In genomic region chr1:56360021-56360420, GRCh38 we compare ENCODE assay signal across 24 cellular contexts.
"Had no signal": no experiment of that assay in that cellular context is flagged by ENCODE, and none has a peak within 500 bp of the region (broad histone marks: within the 10 kb centered on the region; RNA-seq: fewer than 3 reads in every experiment).

No MANE protein-coding gene starts in this region.

- H3K9me3 Mint-ChIP-seq: activated B cell treated with CpG ODN at 0.5 μM for 24 hours; activated CD4-positive, alpha-beta memory T cell treated with anti-CD3 and anti-CD28 coated beads for 36 hours; activated naive CD8-positive, alpha-beta T cell treated with anti-CD3 and anti-CD28 coated beads for 36 hours; activated T-helper 1 cell treated with anti-CD3 and anti-CD28 coated beads, Interleukin-12 subunit alpha, Interleukin-12 subunit beta, Interleukin-2, Interleukin-4 antibody, amounts not matched to agents 30 ng/mL and 10 ng/mL and 1 ng/mL, durations not matched to agents 14 hours and 24 hours and 36 hours; dendritic cell treated with granulocyte-macrophage colony-stimulating factor and Interleukin-4, amounts not matched to agents 40 ng/mL and 50 ng/mL, for 4 days; mesothelial cell of epicardium; nephron had no signal

- H3K27ac ChIP-seq: esophagus squamous epithelium, foreskin keratinocyte had no signal

- H3K4me1 ChIP-seq: foreskin keratinocyte had no signal

- H3K4me3 Mint-ChIP-seq: activated B cell treated with CpG ODN at 0.5 μM for 24 hours; activated CD4-positive, alpha-beta memory T cell treated with anti-CD3 and anti-CD28 coated beads for 36 hours; activated naive CD8-positive, alpha-beta T cell treated with anti-CD3 and anti-CD28 coated beads for 36 hours; activated T-helper 1 cell treated with anti-CD3 and anti-CD28 coated beads, Interleukin-12 subunit alpha, Interleukin-12 subunit beta, Interleukin-2, Interleukin-4 antibody, amounts not matched to agents 30 ng/mL and 10 ng/mL and 1 ng/mL, durations not matched to agents 14 hours and 24 hours and 36 hours; dendritic cell treated with granulocyte-macrophage colony-stimulating factor and Interleukin-4, amounts not matched to agents 40 ng/mL and 50 ng/mL, for 4 days; mesothelial cell of epicardium; nephron had no signal

- H3K36me3 Mint-ChIP-seq: activated CD4-positive, alpha-beta memory T cell treated with anti-CD3 and anti-CD28 coated beads for 36 hours; activated naive CD8-positive, alpha-beta T cell treated with anti-CD3 and anti-CD28 coated beads for 36 hours; mesothelial cell of epicardium had no signal

- H3K9me3 ChIP-seq: esophagus squamous epithelium had no signal

- H3K4me3 ChIP-seq: esophagus squamous epithelium, lung had no signal

- H3K27me3 Mint-ChIP-seq: activated naive CD8-positive, alpha-beta T cell treated with anti-CD3 and anti-CD28 coated beads for 36 hours had no signal

- DNase-seq: activated B cell treated with CpG ODN at 0.5 μM for 24 hours; activated CD4-positive, alpha-beta memory T cell treated with anti-CD3 and anti-CD28 coated beads for 36 hours; activated CD4-positive, alpha-beta T cell treated with anti-CD3 and anti-CD28 coated beads for 4 hours; activated naive CD4-positive, alpha-beta T cell; activated naive CD8-positive, alpha-beta T cell treated with anti-CD3 and anti-CD28 coated beads for 36 hours; activated T-cell treated with anti-CD3 and anti-CD28 coated beads for 4 hours; amygdala; cerebellar nuclear complex; effector memory CD4-positive, alpha-beta T cell; esophagus squamous epithelium; foreskin keratinocyte; hypothalamus; kidney; nucleus accumbens; posterior cingulate gyrus; retina; stimulated activated CD8-positive, alpha-beta memory T cell treated with anti-CD3 and anti-CD28 coated beads, Interleukin-4, amount 100 ng/mL, for 48 hours; stimulated activated naive CD4-positive, alpha-beta T cell had no signal

- H3K27me3 ChIP-seq: esophagus squamous epithelium, foreskin keratinocyte had no signal

- H3K27ac Mint-ChIP-seq: activated B cell treated with CpG ODN at 0.5 μM for 24 hours; activated CD4-positive, alpha-beta memory T cell treated with anti-CD3 and anti-CD28 coated beads for 36 hours; activated naive CD8-positive, alpha-beta T cell treated with anti-CD3 and anti-CD28 coated beads for 36 hours; activated T-helper 1 cell treated with anti-CD3 and anti-CD28 coated beads, Interleukin-12 subunit alpha, Interleukin-12 subunit beta, Interleukin-2, Interleukin-4 antibody, amounts not matched to agents 30 ng/mL and 10 ng/mL and 1 ng/mL, durations not matched to agents 14 hours and 24 hours and 36 hours; dendritic cell treated with granulocyte-macrophage colony-stimulating factor and Interleukin-4, amounts not matched to agents 40 ng/mL and 50 ng/mL, for 4 days; mesothelial cell of epicardium had no signal

- H3K4me1 Mint-ChIP-seq: activated B cell treated with CpG ODN at 0.5 μM for 24 hours; activated naive CD8-positive, alpha-beta T cell treated with anti-CD3 and anti-CD28 coated beads for 36 hours had no signal

- H3K36me3 ChIP-seq: esophagus squamous epithelium had no signal

- ATAC-seq: foreskin keratinocyte, left lobe of liver had no signal
